19 cellular contexts compared by ENCODE assay signal in genomic region chr7:88203401-88203800, GRCh38.
"Had no signal": no experiment of that assay in that cellular context is flagged by ENCODE, and none has a peak within 500 bp of the region (broad histone marks: within the 10 kb centered on the region; RNA-seq: fewer than 3 reads in every experiment).

No MANE protein-coding gene starts in this region.

- H3K4me3 Mint-ChIP-seq: activated CD4-positive, alpha-beta memory T cell treated with anti-CD3 and anti-CD28 coated beads, Interleukin-2, amount 10 ng/mL, durations not matched to agents 7 days and 5 days; endodermal cell; mesothelial cell of epicardium; nephron progenitor cell; stimulated activated memory B cell treated with anti-CD40 and anti-IgM and Interleukin-4, amounts not matched to agents 10 μg/mL and 1 μg/mL and 100 μg/mL, for 72 hours; T-helper 2 cell treated with Interferon-gamma antibody and Interleukin-4, amounts not matched to agents 5 μg/mL and 100 μg/mL, for 36 hours had no signal

- H3K4me3 ChIP-seq: dorsolateral prefrontal cortex, lung, sigmoid colon, tibial artery had no signal

- H3K27me3 ChIP-seq: dorsolateral prefrontal cortex, sigmoid colon, tibial artery had no signal

- H3K4me1 Mint-ChIP-seq: mesothelial cell of epicardium, nephron progenitor cell had no signal

- ATAC-seq: activated naive CD4-positive, alpha-beta T cell treated with anti-CD3 and anti-CD28 coated beads, Interleukin-2, amount 50 U/mL, for 72 hours; stimulated activated memory B cell treated with anti-CD40 and anti-IgM and Interleukin-4, amounts not matched to agents 10 μg/mL and 1 μg/mL and 100 μg/mL, for 72 hours had no signal

- H3K9me3 ChIP-seq: sigmoid colon, tibial artery had no signal

- H3K27ac Mint-ChIP-seq: activated CD4-positive, alpha-beta memory T cell treated with anti-CD3 and anti-CD28 coated beads, Interleukin-2, amount 10 ng/mL, durations not matched to agents 7 days and 5 days; activated naive CD4-positive, alpha-beta T cell treated with anti-CD3 and anti-CD28 coated beads, Interleukin-2, amount 50 U/mL, for 72 hours; endodermal cell; mesothelial cell of epicardium; nephron progenitor cell; stimulated activated memory B cell treated with anti-CD40 and anti-IgM and Interleukin-4, amounts not matched to agents 10 μg/mL and 1 μg/mL and 100 μg/mL, for 72 hours had no signal

- H3K27me3 Mint-ChIP-seq: activated CD4-positive, alpha-beta memory T cell treated with anti-CD3 and anti-CD28 coated beads, Interleukin-2, amount 10 ng/mL, durations not matched to agents 7 days and 5 days; stimulated activated memory B cell treated with anti-CD40 and anti-IgM and Interleukin-4, amounts not matched to agents 10 μg/mL and 1 μg/mL and 100 μg/mL, for 72 hours had no signal

- H3K4me1 ChIP-seq: sigmoid colon, tibial artery had no signal

- H3K9me3 Mint-ChIP-seq: activated CD4-positive, alpha-beta memory T cell treated with anti-CD3 and anti-CD28 coated beads, Interleukin-2, amount 10 ng/mL, durations not matched to agents 7 days and 5 days; activated naive CD4-positive, alpha-beta T cell treated with anti-CD3 and anti-CD28 coated beads, Interleukin-2, amount 50 U/mL, for 72 hours; endodermal cell; mesothelial cell of epicardium; nephron progenitor cell; stimulated activated memory B cell treated with anti-CD40 and anti-IgM and Interleukin-4, amounts not matched to agents 10 μg/mL and 1 μg/mL and 100 μg/mL, for 72 hours; T-helper 2 cell treated with Interferon-gamma antibody and Interleukin-4, amounts not matched to agents 5 μg/mL and 100 μg/mL, for 36 hours had no signal

- H3K27ac ChIP-seq: sigmoid colon, tibial artery had no signal

- DNase-seq: activated CD4-positive, alpha-beta memory T cell treated with anti-CD3 and anti-CD28 coated beads, Interleukin-2, amount 10 ng/mL, durations not matched to agents 7 days and 5 days; activated CD4-positive, alpha-beta T cell treated with anti-CD3 and anti-CD28 coated beads for 48 hours; activated gamma-delta T cell treated with Interleukin-2 at 50 U/mL for 16 hours; amniotic stem cell; endodermal cell; foreskin melanocyte; nephron progenitor cell; nucleus accumbens; posterior cingulate gyrus; sigmoid colon; stimulated activated CD4-positive, alpha-beta T cell treated with anti-CD3 and anti-CD28 coated beads, Interleukin-4, amount 100 ng/mL, for 24 hours; SW 1271; tibial artery had no signal
